ENCODE assay signal across 8 cellular contexts in the genomic region with DNA sequence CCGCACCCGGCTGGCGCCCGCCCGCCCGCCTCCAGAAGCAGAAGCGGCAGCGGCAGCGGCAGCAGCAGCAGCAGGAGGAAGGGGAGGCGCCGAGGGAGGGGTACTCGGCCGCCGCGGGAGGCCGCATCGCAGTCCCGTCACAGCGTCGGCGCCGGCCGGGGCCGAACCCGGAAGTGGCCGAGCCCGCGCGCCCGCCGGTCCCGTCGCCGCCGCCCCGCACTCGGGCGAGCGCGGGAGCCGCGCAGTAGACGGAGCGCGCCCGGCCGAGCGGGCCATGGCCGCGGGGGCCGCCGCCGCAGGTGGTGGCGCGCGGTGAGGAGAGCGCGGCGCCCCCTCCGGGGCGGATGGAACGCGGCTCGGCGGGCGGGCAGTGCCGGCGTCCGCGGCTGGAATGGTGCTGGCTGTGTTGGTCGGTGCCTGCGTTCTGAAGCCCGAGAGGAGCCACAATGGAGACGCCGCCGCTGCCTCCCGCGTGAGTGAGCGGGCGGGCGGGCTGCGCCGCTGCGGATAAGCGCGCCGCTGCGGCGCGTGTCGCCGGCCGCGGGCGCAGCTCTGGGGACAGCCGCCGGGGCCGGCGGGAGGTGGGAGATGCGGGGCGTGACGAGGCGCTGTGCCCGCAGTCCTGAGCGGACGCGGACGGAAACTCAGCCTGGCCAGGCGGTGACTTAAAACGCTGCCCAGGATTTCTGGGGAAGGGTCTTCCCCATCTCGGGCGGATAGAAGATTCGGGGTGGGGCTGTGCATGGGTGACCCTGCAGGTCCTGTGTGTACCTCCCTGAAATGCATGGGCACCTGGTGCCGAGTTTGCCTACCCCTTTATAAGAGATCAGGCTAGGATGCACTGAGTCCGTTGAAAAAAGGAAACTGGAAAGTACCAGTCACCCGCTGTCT. TPM values are rescaled to one million over a fixed set of nuclear protein-coding genes. Genes with fewer than 3 reads are reported as not detected.
A peak's percentile ranks its signal among the peaks of the same experiment; 100 is the strongest.
DNase-seq lines count a peak whose midpoint lies in the region; TF ChIP-seq lines count a peak whose summit lies in the region.

A gene with protein sequence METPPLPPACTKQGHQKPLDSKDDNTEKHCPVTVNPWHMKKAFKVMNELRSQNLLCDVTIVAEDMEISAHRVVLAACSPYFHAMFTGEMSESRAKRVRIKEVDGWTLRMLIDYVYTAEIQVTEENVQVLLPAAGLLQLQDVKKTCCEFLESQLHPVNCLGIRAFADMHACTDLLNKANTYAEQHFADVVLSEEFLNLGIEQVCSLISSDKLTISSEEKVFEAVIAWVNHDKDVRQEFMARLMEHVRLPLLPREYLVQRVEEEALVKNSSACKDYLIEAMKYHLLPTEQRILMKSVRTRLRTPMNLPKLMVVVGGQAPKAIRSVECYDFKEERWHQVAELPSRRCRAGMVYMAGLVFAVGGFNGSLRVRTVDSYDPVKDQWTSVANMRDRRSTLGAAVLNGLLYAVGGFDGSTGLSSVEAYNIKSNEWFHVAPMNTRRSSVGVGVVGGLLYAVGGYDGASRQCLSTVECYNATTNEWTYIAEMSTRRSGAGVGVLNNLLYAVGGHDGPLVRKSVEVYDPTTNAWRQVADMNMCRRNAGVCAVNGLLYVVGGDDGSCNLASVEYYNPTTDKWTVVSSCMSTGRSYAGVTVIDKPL (plus strand): TSS at position 131 of the 891 bp plus-strand sequence. CDS start 316 bp downstream, at position 447.

- no peak for TF ChIP-seq EP300 in sigmoid colon (IDR thresholded peaks at IDR 0.05)

- POLR2A ChIA-PET in HEK293 (lab: Yijun Ruan, JAX), result no interaction called here

- no peak for TF ChIP-seq POLR2A in sigmoid colon (IDR thresholded peaks at IDR 0.05)

- no peaks in the 10 kb centered on the region for H3K36me3 ChIP-seq in HEK293 (ENCODE audit: control insufficient read depth in 2 of 2, insufficient read depth in 1 of 2, low read length in 2 of 2)
- H3K36me3 ChIP-seq in sigmoid colon, result no peaks in the 10 kb centered on the region

- in situ Hi-C loops in astrocyte of the spinal cord (cut with HindIII; ENCODE audit: low sequenced_read_pairs), result no loop called here

- H3K4me3 ChIP-seq in GM12865 (ENCODE audit: low read depth, low read length) (peak within 1 kb of the TSS; percentile 97), HEK293 (ENCODE audit: low read depth, low read length) (peak within 1 kb of the TSS; percentile 78), astrocyte of the spinal cord (ENCODE audit: low read depth, low read length) (peak within 1 kb of the TSS; percentile 84), sigmoid colon (peak within 1 kb of the TSS; percentile 47 to 97 (median 93))

- H3K4me1 ChIP-seq in HEK293 (ENCODE audit: control insufficient read depth, insufficient read depth, low read length) (peaks cover 17% of the 10 kb centered on the region), sigmoid colon (peaks cover 0 to 25% (median 22%) of the 10 kb centered on the region in 4 donors)

- CTCF ChIA-PET in HEK293 (lab: Yijun Ruan, JAX), result no interaction called here

- DNase-seq in GM12865 (ENCODE audit: low read depth) (peak; percentile 91), MV-4-11 (lab: John Stamatoyannopoulos, UW) (peak; percentile 64), T-helper 9 cell (peak; percentile 49), astrocyte of the spinal cord (ENCODE audit: low read depth, low spot score) (peak; percentile 68), hypothalamus (lab: John Stamatoyannopoulos, UW) (peak in 48 of 51 donors; percentile 26 to 89 (median 68)), sigmoid colon (peak; percentile 88), amniotic stem cell (lab: John Stamatoyannopoulos, UW) (no peak)

- no peaks in the 10 kb centered on the region for H3K27me3 ChIP-seq in sigmoid colon

- TF ChIP-seq CTCF in GM12865 (IDR thresholded peaks at IDR 0.05; ENCODE audit: insufficient read depth, low read depth, low read length, missing control alignments) (peak; percentile 1), HEK293 (tag by site-specific recombination; IDR thresholded peaks at IDR 0.05) (no peak), astrocyte of the spinal cord (IDR thresholded peaks at IDR 0.05; ENCODE audit: low read depth, low read length) (no peak), sigmoid colon (IDR thresholded peaks at IDR 0.05) (no peak)

- intact Hi-C loops in sigmoid colon (cut with DNase I), result loop anchor here (1.0 to 5.0 kb wide), 2 partner anchors 95 to 120 kb away; a partner anchor contains a TSS

- 0% methylated on average over 116 of the region's 116 CpGs for WGBS in sigmoid colon, 2 donors

- peak within 1 kb of the TSS; percentile 82; the same call in 1 of the 2 replicates for H3K27ac ChIP-seq in HEK293 (ENCODE audit: extremely low read depth, low read depth, low read length)
- H3K27ac ChIP-seq in sigmoid colon, result peak within 1 kb of the TSS; percentile 81 to 93 (median 88)

- no peaks in the 10 kb centered on the region for H3K9me3 ChIP-seq in HEK293 (ENCODE audit: control insufficient read depth, insufficient read depth, low read depth, low read length)
- no peaks in the 10 kb centered on the region for H3K9me3 ChIP-seq in sigmoid colon

TF ChIP-seq in HEK293, 187 proteins besides CTCF, POLR2A, EP300 and RAD21:
- peak; percentile 47 for TF ChIP-seq ZNF335 (tag by site-specific recombination; conservative IDR thresholded peaks at IDR 0.05)
- no peak for TF ChIP-seq YY1 (tag by site-specific recombination; IDR thresholded peaks at IDR 0.05)
- TF ChIP-seq TRIM28 (IDR thresholded peaks at IDR 0.05; ENCODE audit: borderline replicate concordance, low read length), result no peak
- TF ChIP-seq ZNF138 (tag by site-specific recombination; IDR thresholded peaks at IDR 0.05; ENCODE audit: borderline replicate concordance), result no peak
- peak; percentile 77 for TF ChIP-seq ZNF341 (tag by site-specific recombination; IDR thresholded peaks at IDR 0.05; ENCODE audit: low read depth)
- TF ChIP-seq OSR2 (tag by site-specific recombination; IDR thresholded peaks at IDR 0.05), result peak; percentile 64
- TF ChIP-seq, protein P1, sequence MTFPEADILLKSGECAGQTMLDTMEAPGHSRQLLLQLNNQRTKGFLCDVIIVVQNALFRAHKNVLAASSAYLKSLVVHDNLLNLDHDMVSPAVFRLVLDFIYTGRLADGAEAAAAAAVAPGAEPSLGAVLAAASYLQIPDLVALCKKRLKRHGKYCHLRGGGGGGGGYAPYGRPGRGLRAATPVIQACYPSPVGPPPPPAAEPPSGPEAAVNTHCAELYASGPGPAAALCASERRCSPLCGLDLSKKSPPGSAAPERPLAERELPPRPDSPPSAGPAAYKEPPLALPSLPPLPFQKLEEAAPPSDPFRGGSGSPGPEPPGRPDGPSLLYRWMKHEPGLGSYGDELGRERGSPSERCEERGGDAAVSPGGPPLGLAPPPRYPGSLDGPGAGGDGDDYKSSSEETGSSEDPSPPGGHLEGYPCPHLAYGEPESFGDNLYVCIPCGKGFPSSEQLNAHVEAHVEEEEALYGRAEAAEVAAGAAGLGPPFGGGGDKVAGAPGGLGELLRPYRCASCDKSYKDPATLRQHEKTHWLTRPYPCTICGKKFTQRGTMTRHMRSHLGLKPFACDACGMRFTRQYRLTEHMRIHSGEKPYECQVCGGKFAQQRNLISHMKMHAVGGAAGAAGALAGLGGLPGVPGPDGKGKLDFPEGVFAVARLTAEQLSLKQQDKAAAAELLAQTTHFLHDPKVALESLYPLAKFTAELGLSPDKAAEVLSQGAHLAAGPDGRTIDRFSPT (tag by site-specific recombination; IDR thresholded peaks at IDR 0.05), result 0 out of 2 replicates have a peak, but pooled peaks have one; percentile 18
- TF ChIP-seq, protein P2, sequence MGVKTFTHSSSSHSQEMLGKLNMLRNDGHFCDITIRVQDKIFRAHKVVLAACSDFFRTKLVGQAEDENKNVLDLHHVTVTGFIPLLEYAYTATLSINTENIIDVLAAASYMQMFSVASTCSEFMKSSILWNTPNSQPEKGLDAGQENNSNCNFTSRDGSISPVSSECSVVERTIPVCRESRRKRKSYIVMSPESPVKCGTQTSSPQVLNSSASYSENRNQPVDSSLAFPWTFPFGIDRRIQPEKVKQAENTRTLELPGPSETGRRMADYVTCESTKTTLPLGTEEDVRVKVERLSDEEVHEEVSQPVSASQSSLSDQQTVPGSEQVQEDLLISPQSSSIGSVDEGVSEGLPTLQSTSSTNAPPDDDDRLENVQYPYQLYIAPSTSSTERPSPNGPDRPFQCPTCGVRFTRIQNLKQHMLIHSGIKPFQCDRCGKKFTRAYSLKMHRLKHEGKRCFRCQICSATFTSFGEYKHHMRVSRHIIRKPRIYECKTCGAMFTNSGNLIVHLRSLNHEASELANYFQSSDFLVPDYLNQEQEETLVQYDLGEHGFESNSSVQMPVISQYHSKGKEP (tag by site-specific recombination; IDR thresholded peaks at IDR 0.05), result peak; percentile 72
- TF ChIP-seq, protein P3, sequence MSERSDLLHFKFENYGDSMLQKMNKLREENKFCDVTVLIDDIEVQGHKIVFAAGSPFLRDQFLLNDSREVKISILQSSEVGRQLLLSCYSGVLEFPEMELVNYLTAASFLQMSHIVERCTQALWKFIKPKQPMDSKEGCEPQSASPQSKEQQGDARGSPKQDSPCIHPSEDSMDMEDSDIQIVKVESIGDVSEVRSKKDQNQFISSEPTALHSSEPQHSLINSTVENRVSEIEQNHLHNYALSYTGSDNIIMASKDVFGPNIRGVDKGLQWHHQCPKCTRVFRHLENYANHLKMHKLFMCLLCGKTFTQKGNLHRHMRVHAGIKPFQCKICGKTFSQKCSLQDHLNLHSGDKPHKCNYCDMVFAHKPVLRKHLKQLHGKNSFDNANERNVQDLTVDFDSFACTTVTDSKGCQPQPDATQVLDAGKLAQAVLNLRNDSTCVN (tag by site-specific recombination; optimal IDR thresholded peaks at IDR 0.05), result peak; percentile 51
TF ChIP-seq in HEK293: peak in this region for 6.

RNA-seq across cellular contexts. Expression of the gene that starts here (rescaled TPM):
- 10 to 100 TPM; 14.4 to 25.7 (median 18.8) TPM for total RNA-seq in sigmoid colon
- 10 to 100 TPM in 2 of 3 donors, 1 to 10 TPM in 1; 9.2 to 12.0 (median 11.3) TPM for polyA plus RNA-seq in sigmoid colon
